Comparison of ENCODE assay signal across 15 cellular contexts in the genomic region with DNA sequence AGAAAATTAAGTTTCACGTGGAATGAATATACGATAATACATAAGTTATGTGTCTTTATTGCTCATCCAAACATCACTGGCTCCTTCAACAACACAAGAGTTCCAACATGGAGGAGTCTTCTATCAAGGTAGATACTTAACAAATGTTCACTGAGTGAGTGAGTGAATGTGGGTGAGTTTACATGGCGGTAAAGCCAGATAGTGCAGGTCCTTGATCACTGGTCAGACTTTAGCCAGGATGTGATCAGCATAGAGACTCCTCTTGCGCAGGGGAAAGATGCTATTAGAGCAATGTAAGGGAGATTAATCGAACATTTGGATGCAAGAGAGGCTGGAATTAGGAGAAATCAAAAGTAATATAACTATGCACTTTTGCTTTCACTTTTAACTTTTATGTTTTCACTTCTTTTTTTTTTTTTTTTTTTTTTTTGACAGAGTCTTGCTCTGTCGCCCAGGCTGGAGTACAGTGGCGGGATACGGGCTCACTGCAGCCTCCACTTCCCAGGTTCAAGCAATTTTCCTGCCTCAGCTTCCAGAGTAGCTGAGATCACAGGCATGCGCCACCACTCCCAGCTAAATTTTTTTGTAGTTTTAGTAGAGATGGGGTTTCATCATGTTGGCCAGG.
A peak's percentile ranks its signal among the peaks of the same experiment; 100 is the strongest.
DNase-seq lines count a peak whose midpoint lies in the region; ATAC-seq and TF ChIP-seq lines count a peak whose summit lies in the region.
"Had no signal": no experiment of that assay in that cellular context is flagged by ENCODE, and none has a peak within 500 bp of the region (broad histone marks: within the 10 kb centered on the region; RNA-seq: fewer than 3 reads in every experiment).

No MANE protein-coding gene starts in this region.

- no peak for TF ChIP-seq CTCF in osteoblast (IDR thresholded peaks at IDR 0.05; ENCODE audit: extremely low read depth, low read depth, low read length)
- no peak for TF ChIP-seq CTCF in left lung (IDR thresholded peaks at IDR 0.05)

- no peak overlapping the region for H3K4me2 ChIP-seq in osteoblast (ENCODE audit: insufficient read depth, low read length)

- H3K9me3 Mint-ChIP-seq in activated T-cell treated with anti-CD3 and anti-CD28 coated beads, Interleukin-2, amount 50 U/mL, for 24 hours = no peaks in the 10 kb centered on the region
- peaks cover 3% of the 10 kb centered on the region for H3K9me3 Mint-ChIP-seq in activated T-helper 17 cell treated with anti-CD3 and anti-CD28 coated beads, Interleukin-2, amount 50 U/mL, for 72 hours

- H2AFZ ChIP-seq in osteoblast (ENCODE audit: low read length) = peak overlapping the region; percentile 74

- H3K4me3 ChIP-seq in osteoblast (ENCODE audit: insufficient read depth, low read length) = no peak overlapping the region
- no peak overlapping the region for H3K4me3 ChIP-seq in left lung
- H3K4me3 ChIP-seq: body of pancreas, gastroesophageal sphincter had no signal

- H3K36me3 ChIP-seq in osteoblast (ENCODE audit: insufficient read depth, low read length) = no peaks in the 10 kb centered on the region
- no peaks in the 10 kb centered on the region for H3K36me3 ChIP-seq in left lung
- H3K36me3 ChIP-seq: gastroesophageal sphincter had no signal

- H3K4me3 Mint-ChIP-seq in activated T-cell treated with anti-CD3 and anti-CD28 coated beads, Interleukin-2, amount 50 U/mL, for 24 hours = peak overlapping the region; percentile 45
- H3K4me3 Mint-ChIP-seq in activated T-helper 17 cell treated with anti-CD3 and anti-CD28 coated beads, Interleukin-2, amount 50 U/mL, for 72 hours = peak overlapping the region; percentile 73

- no peaks in the 10 kb centered on the region for H3K79me2 ChIP-seq in osteoblast (ENCODE audit: insufficient read depth, low read length)

- peak overlapping the region; percentile 74 for H3K27ac Mint-ChIP-seq in activated T-cell treated with anti-CD3 and anti-CD28 coated beads, Interleukin-2, amount 50 U/mL, for 24 hours
- peak overlapping the region; percentile 75 for H3K27ac Mint-ChIP-seq in activated T-helper 17 cell treated with anti-CD3 and anti-CD28 coated beads, Interleukin-2, amount 50 U/mL, for 72 hours

- peaks cover 16% of the 10 kb centered on the region for H3K4me1 Mint-ChIP-seq in activated T-cell treated with anti-CD3 and anti-CD28 coated beads, Interleukin-2, amount 50 U/mL, for 24 hours (ENCODE audit: low read depth)
- H3K4me1 Mint-ChIP-seq in activated T-helper 17 cell treated with anti-CD3 and anti-CD28 coated beads, Interleukin-2, amount 50 U/mL, for 72 hours = peaks cover 15% of the 10 kb centered on the region

- intact Hi-C loops in left lung (cut with DNase I) = no loop called here

- H4K20me1 ChIP-seq in osteoblast (ENCODE audit: insufficient read depth, low read length) = no peaks in the 10 kb centered on the region

- peak; percentile 62 for ATAC-seq in HG03354 (IDR thresholded peaks at IDR 0.05; ENCODE audit: poor library complexity, severe bottlenecking, unreplicated experiment)
- ATAC-seq in activated T-helper 17 cell treated with anti-CD3 and anti-CD28 coated beads, Interleukin-2, amount 50 U/mL, for 72 hours (replicated peaks) = peak; percentile 24
- no peak for ATAC-seq in HG03457 (IDR thresholded peaks at IDR 0.05; ENCODE audit: unreplicated experiment)
- no peak for ATAC-seq in left lung
- ATAC-seq: body of pancreas, gastroesophageal sphincter had no signal

- no peaks in the 10 kb centered on the region for H3K4me1 ChIP-seq in osteoblast (ENCODE audit: insufficient read depth, low read length)
- H3K4me1 ChIP-seq in left lung = peaks cover 0 to 8% of the 10 kb centered on the region in 2 donors
- H3K4me1 ChIP-seq: body of pancreas, gastroesophageal sphincter had no signal

- no peaks in the 10 kb centered on the region for H3K9me3 ChIP-seq in osteoblast (ENCODE audit: low read depth, low read length)
- H3K9me3 ChIP-seq in left lung = no peaks in the 10 kb centered on the region
- H3K9me3 ChIP-seq: body of pancreas, gastroesophageal sphincter had no signal

- DNase-seq in activated T-cell treated with anti-CD3 and anti-CD28 coated beads, Interleukin-2, amount 50 U/mL, for 24 hours = no peak
- DNase-seq in activated T-cell treated with anti-CD3 and anti-CD28 coated beads for 4 hours = no peak
- no peak for DNase-seq in osteoblast (ENCODE audit: insufficient read length, low spot score, missing footprints)
- DNase-seq in left lung = no peak
- no peak for DNase-seq in activated effector memory CD4-positive, alpha-beta T cell treated with Interleukin-2 at 50 U/mL for 16 hours
- DNase-seq: body of pancreas; DMS79 treated with DMSO at 0.1 percent for 48 hours; effector memory CD4-positive, alpha-beta T cell; NCI-H1417 treated with DMSO at 0.1 percent for 48 hours; NCI-H524; T1000 had no signal

- no peaks in the 10 kb centered on the region for H3K36me3 Mint-ChIP-seq in activated T-cell treated with anti-CD3 and anti-CD28 coated beads, Interleukin-2, amount 50 U/mL, for 24 hours (ENCODE audit: low read depth)
- peaks cover 25% of the 10 kb centered on the region for H3K36me3 Mint-ChIP-seq in activated T-helper 17 cell treated with anti-CD3 and anti-CD28 coated beads, Interleukin-2, amount 50 U/mL, for 72 hours (ENCODE audit: low read depth)

- H3K27me3 ChIP-seq in osteoblast (ENCODE audit: insufficient read depth, low read length) = no peaks in the 10 kb centered on the region
- no peaks in the 10 kb centered on the region for H3K27me3 ChIP-seq in left lung
- H3K27me3 ChIP-seq: body of pancreas, gastroesophageal sphincter had no signal

- H3K27ac ChIP-seq in osteoblast (ENCODE audit: low read depth, low read length) (no peak overlapping the region), left lung (no peak overlapping the region)
- H3K27ac ChIP-seq: body of pancreas, gastroesophageal sphincter had no signal

- H3K27me3 Mint-ChIP-seq in activated T-cell treated with anti-CD3 and anti-CD28 coated beads, Interleukin-2, amount 50 U/mL, for 24 hours = no peaks in the 10 kb centered on the region
- H3K27me3 Mint-ChIP-seq in activated T-helper 17 cell treated with anti-CD3 and anti-CD28 coated beads, Interleukin-2, amount 50 U/mL, for 72 hours = no peaks in the 10 kb centered on the region

Comparison
In these comparisons a context has a peak if more than half of its experiments do, and no peak if none do; other contexts are left out.
1. ATAC-seq: peak in HG03354 (single experiment) and activated T-helper 17 cell treated with anti-CD3 and anti-CD28 coated beads, Interleukin-2, amount 50 U/mL, for 72 hours (single experiment); none in HG03457 (single experiment) and left lung (single experiment).